In genomic region chr3:195356151-195357086, GRCh38 we compare ENCODE assay signal across 13 cellular contexts.
DNase-seq lines count a peak whose midpoint lies in the region; ATAC-seq, FAIRE-seq and TF ChIP-seq lines count a peak whose summit lies in the region.
"Had no signal": no experiment of that assay in that cellular context is flagged by ENCODE, and none has a peak within 500 bp of the region (broad histone marks: within the 10 kb centered on the region; RNA-seq: fewer than 3 reads in every experiment).

No MANE protein-coding gene starts in this region.

- WGBS in K562 (ENCODE audit: insufficient coverage, low coverage, missing lambda C conversion rate) = 80% methylated on average over 16 of the region's 16 CpGs
- 59 to 66% (median 61%) methylated on average over 16 of the region's 16 CpGs for WGBS in heart left ventricle, 4 donors
- 84% methylated on average over 16 of the region's 16 CpGs for WGBS in esophagus muscularis mucosa

- H2AFZ ChIP-seq in K562 (ENCODE audit: low read depth, low read length) (no peak overlapping the region), MM.1S (ENCODE audit: low read length) (no peak overlapping the region)

- H3K4me2 ChIP-seq in K562 (ENCODE audit: insufficient read depth, low read length) (no peak overlapping the region), MM.1S (ENCODE audit: low read depth, low read length) (no peak overlapping the region)
- H3K4me2 ChIP-seq: smooth muscle cell had no signal

- no peaks in the 10 kb centered on the region for H3K9me1 ChIP-seq in K562 (ENCODE audit: control insufficient read depth, insufficient read depth, low read length)

- H3F3A ChIP-seq in MM.1S (ENCODE audit: insufficient read depth, low read length) = no peaks in the 10 kb centered on the region

- no peak for TF ChIP-seq RAD21 in K562 (CRISPR knock-in tag; conservative IDR thresholded peaks at IDR 0.05 in 1 of 2, IDR thresholded peaks at IDR 0.05 in 1 of 2)

- H3K27me3 ChIP-seq in K562 (ENCODE audit: control insufficient read depth in 2 of 2, insufficient read depth in 2 of 2, low read length in 2 of 2) (no peaks in the 10 kb centered on the region), heart left ventricle (no peaks in the 10 kb centered on the region), esophagus muscularis mucosa (no peaks in the 10 kb centered on the region), MM.1S (replicated peaks; ENCODE audit: insufficient read depth, low read length) (no peaks in the 10 kb centered on the region)

- peaks cover 4% of the 10 kb centered on the region; the same call in 2 of the 3 replicates for H3K36me3 ChIP-seq in K562 (ENCODE audit: control insufficient read depth, insufficient read depth, low read length)
- peaks cover 0 to 17% (median 0%) of the 10 kb centered on the region in 9 donors for H3K36me3 ChIP-seq in heart left ventricle
- peaks cover 0 to 8% (median 0%) of the 10 kb centered on the region in 4 donors for H3K36me3 ChIP-seq in esophagus muscularis mucosa
- H3K36me3 ChIP-seq in MM.1S (replicated peaks; ENCODE audit: insufficient read depth, low read length) = no peaks in the 10 kb centered on the region

- DNase-seq in EH (ENCODE audit: low read depth) (peak; percentile 30), K562 (ENCODE audit: extremely low read depth in 1 of 4, low spot score in 3 of 4) (no peak), heart left ventricle (peak in 4 of 5 donors; percentile 45 to 78 (median 56)), nucleus accumbens (lab: John Stamatoyannopoulos, UW) (peak in 50 of 56 donors; percentile 3 to 80 (median 35)), esophagus muscularis mucosa (ENCODE audit: extremely low spot score) (no peak), activated gamma-delta T cell (lab: John Stamatoyannopoulos, UW) (no peak), NCI-H82 (lab: John Stamatoyannopoulos, UW) (no peak), MM.1S (no peak)
- DNase-seq: activated CD4-positive, alpha-beta T cell treated with anti-CD3 and anti-CD28 coated beads for 48 hours; activated effector memory CD4-positive, alpha-beta T cell treated with Interleukin-2 at 50 U/mL for 16 hours; Kasumi-1; NCI-H2029 had no signal

- intact Hi-C loops in K562 (cut with micrococcal nuclease) (no loop called here), heart left ventricle (cut with DNase I) (no loop called here), esophagus muscularis mucosa (cut with DNase I) (no loop called here)

- CTCF ChIA-PET in K562 (lab: Yijun Ruan, JAX; ENCODE audit: low intra/inter-chr PET ratio) = no interaction called here

- ATAC-seq in K562 = peak; percentile 11; the same call in 2 of the 3 replicates
- ATAC-seq in heart left ventricle = peak; percentile 87 to 93 (median 90)

- FAIRE-seq in K562 (lab: Jason Lieb, UNC) = no peak

- no peak for TF ChIP-seq CTCF in K562 (IDR thresholded peaks at IDR 0.05 in 2 of 3, conservative IDR thresholded peaks at IDR 0.05 in 1 of 3; ENCODE audit: insufficient read depth in 2 of 3, low read depth in 1 of 3, low read length in 3 of 3)
- no peak for TF ChIP-seq CTCF in heart left ventricle (IDR thresholded peaks at IDR 0.05)
- no peak for TF ChIP-seq CTCF in esophagus muscularis mucosa (IDR thresholded peaks at IDR 0.05)
- TF ChIP-seq CTCF in MM.1S (IDR thresholded peaks at IDR 0.05; ENCODE audit: low read length) = no peak

- no peaks in the 10 kb centered on the region for H3K9me2 ChIP-seq in MM.1S (replicated peaks; ENCODE audit: insufficient read depth, low read length)

- peak overlapping the region in 1 of 2 experiments; percentile 43; a peak in 1 of 4 replicates for H3K9ac ChIP-seq in K562 (ENCODE audit: insufficient read depth in 1 of 2, low read depth in 2 of 2, low read length in 2 of 2)
- H3K9ac ChIP-seq in MM.1S (ENCODE audit: low read length) = no peak overlapping the region

- in situ Hi-C loops in K562 (cut with MboI) = no loop called here

- peaks cover 2 to 12% of the 10 kb centered on the region in 2 experiments; a peak in 3 of 5 replicates for H3K4me1 ChIP-seq in K562 (replicated peaks in 1 of 2; ENCODE audit: control insufficient read depth in 2 of 2, insufficient read depth in 2 of 2, low read length in 2 of 2)
- peaks cover 0 to 18% (median 7%) of the 10 kb centered on the region in 12 donors for H3K4me1 ChIP-seq in heart left ventricle
- H3K4me1 ChIP-seq in esophagus muscularis mucosa = peaks cover 9 to 22% (median 17%) of the 10 kb centered on the region in 4 donors
- H3K4me1 ChIP-seq in MM.1S (ENCODE audit: low read length) = no peaks in the 10 kb centered on the region

- H4K20me1 ChIP-seq in K562 (replicated peaks; ENCODE audit: control insufficient read depth, insufficient read depth, low read length) = no peaks in the 10 kb centered on the region
- H4K20me1 ChIP-seq in MM.1S (ENCODE audit: insufficient read depth, low read length) = no peaks in the 10 kb centered on the region

- H3K9me3 ChIP-seq in K562 (replicated peaks; ENCODE audit: control insufficient read depth, insufficient read depth, low read depth, low read length) = no peaks in the 10 kb centered on the region
- H3K9me3 ChIP-seq in heart left ventricle = no peaks in the 10 kb centered on the region
- no peaks in the 10 kb centered on the region for H3K9me3 ChIP-seq in esophagus muscularis mucosa
- no peaks in the 10 kb centered on the region for H3K9me3 ChIP-seq in MM.1S (replicated peaks; ENCODE audit: insufficient read depth, low read length)

- no peak overlapping the region for H3K27ac ChIP-seq in K562 (ENCODE audit: extremely low read depth, low read depth, low read length)
- H3K27ac ChIP-seq in heart left ventricle = peak overlapping the region in 2 of 12 donors; percentile 11 to 36
- H3K27ac ChIP-seq in esophagus muscularis mucosa (replicated peaks in 1 of 4) = no peak overlapping the region
- no peak overlapping the region for H3K27ac ChIP-seq in MM.1S (ENCODE audit: low read length)

- TF ChIP-seq POLR2A in K562 (conservative IDR thresholded peaks at IDR 0.05) (no peak), heart left ventricle (IDR thresholded peaks at IDR 0.05) (no peak), esophagus muscularis mucosa (IDR thresholded peaks at IDR 0.05; ENCODE audit: low read depth) (no peak)

- H3K79me2 ChIP-seq in K562 (ENCODE audit: control insufficient read depth, insufficient read depth, low read length) (peaks cover 14% of the 10 kb centered on the region), MM.1S (ENCODE audit: low read length) (peaks cover 2% of the 10 kb centered on the region; the same call in 1 of the 2 replicates)

- no TSS peak for BruUV-seq in K562 (replicated peaks; lab: Mats Ljungman, UMichigan)

- H3K4me3 ChIP-seq in K562 = no peak overlapping the region
- H3K4me3 ChIP-seq in heart left ventricle = peak overlapping the region in 2 of 12 donors; percentile 16 to 23
- H3K4me3 ChIP-seq in esophagus muscularis mucosa = no peak overlapping the region
- no peak overlapping the region for H3K4me3 ChIP-seq in MM.1S (ENCODE audit: low read length)
- H3K4me3 ChIP-seq: smooth muscle cell had no signal

- TF ChIP-seq EP300 in K562 (IDR thresholded peaks at IDR 0.05; ENCODE audit: low read length) = no peak
- no peak for TF ChIP-seq EP300 in esophagus muscularis mucosa (IDR thresholded peaks at IDR 0.05)

- POLR2A ChIA-PET in K562 (lab: Yijun Ruan, JAX) = interaction anchor here (1.0 to 1.8 kb wide), 2 partner anchors 12 to 37 kb away, joined by 4 to 8 read pairs; no protein-coding TSS in a partner anchor

TF ChIP-seq in K562, 482 proteins besides CTCF, POLR2A, EP300 and RAD21:
- TF ChIP-seq ZSCAN29 (IDR thresholded peaks at IDR 0.05) (no peak), ELF1 (tag; IDR thresholded peaks at IDR 0.05) (no peak), SP2 (IDR thresholded peaks at IDR 0.05; ENCODE audit: extremely low read depth, low read depth, low read length, poor library complexity, severe bottlenecking) (no peak), STAG1 (CRISPR knock-in tag; IDR thresholded peaks at IDR 0.05; ENCODE audit: borderline replicate concordance) (no peak), ZNF76 (CRISPR knock-in tag; IDR thresholded peaks at IDR 0.05; ENCODE audit: borderline replicate concordance) (no peak), ZNF280A (IDR thresholded peaks at IDR 0.05; ENCODE audit: low read depth, partially characterized antibody) (no peak), ZNF384 (IDR thresholded peaks at IDR 0.05; ENCODE audit: low read depth, low read length) (no peak), ETV5 (CRISPR knock-in tag; IDR thresholded peaks at IDR 0.05; ENCODE audit: low read depth) (no peak), ZBTB17 (CRISPR knock-in tag; IDR thresholded peaks at IDR 0.05) (no peak), ZNF551 (CRISPR knock-in tag; IDR thresholded peaks at IDR 0.05) (no peak)

Comparison
In these comparisons a context has a peak if more than half of its experiments do, and no peak if none do; other contexts are left out.
1. DNase-seq: peak in EH (single experiment), heart left ventricle (4 of 5) and nucleus accumbens (50 of 56); none in K562 (0 of 4), esophagus muscularis mucosa (single experiment), activated gamma-delta T cell (single experiment), NCI-H82 (single experiment) and MM.1S (single experiment).